In the genomic region with DNA sequence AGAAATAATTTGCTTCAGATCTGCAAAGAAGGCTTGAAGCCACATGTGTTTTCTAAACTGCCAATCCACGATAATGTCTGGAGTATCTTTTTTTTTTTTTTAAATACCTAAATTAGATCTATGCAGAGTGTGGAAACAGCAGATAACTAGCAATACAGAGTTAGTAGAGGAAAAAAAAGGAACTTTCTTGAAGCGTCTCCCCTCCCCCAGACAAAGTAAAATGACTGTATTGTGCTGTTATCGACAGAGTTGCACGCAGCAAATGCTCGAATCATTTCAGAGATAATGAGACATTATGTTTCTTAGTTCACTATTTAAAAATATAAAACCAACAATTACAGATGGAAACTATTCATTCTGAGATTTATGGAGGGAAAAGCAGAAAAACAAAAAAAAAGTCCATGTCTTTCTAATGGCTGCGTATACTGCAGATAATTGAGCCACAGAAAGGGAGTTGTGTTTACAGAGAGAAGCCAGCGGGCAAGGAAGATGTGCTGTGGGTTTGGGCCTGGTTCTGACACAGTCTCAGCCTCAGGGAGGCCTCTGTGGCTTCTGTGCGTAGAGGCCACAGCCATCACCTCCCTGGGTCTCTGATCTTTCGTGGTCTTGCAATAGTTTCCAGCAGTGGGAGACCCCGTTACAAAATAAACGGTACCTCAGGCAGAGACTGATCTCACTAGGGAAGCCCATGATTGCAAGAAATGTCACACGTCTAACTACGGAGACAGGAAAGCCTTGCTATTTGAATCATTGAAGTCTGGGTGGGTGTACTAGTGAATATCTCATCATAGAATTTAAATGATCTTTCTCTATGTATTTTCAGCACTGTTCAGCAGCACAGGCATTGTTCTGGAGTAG, we compare ENCODE assay signal across 1 cellular context.
TF ChIP-seq lines count a peak whose summit lies in the region.

No MANE protein-coding gene starts in this region.

TF ChIP-seq in K562, 482 proteins besides CTCF, POLR2A, EP300 and RAD21 (continued from another document and continues in another):
- TF ChIP-seq CHD7 (IDR thresholded peaks at IDR 0.05; ENCODE audit: low read depth, low read length) (no peak), ZNF436 (CRISPR knock-in tag; IDR thresholded peaks at IDR 0.05) (no peak), PTRF (tag; IDR thresholded peaks at IDR 0.05) (no peak), HDAC1 (IDR thresholded peaks at IDR 0.05) (peak in 1 of 2 experiments; percentile 37; a peak in 1 of 4 replicates), RBBP5 (IDR thresholded peaks at IDR 0.05; ENCODE audit: borderline replicate concordance, insufficient read depth, low read length, poor library complexity, severe bottlenecking) (peak; percentile 38), CCNT2 (IDR thresholded peaks at IDR 0.05; ENCODE audit: borderline replicate concordance, extremely low read depth, insufficient read length, low read depth, low read length) (peak; percentile 97), NEUROD1 (IDR thresholded peaks at IDR 0.05; ENCODE audit: borderline replicate concordance, low read depth, low read length, partially characterized antibody) (peak; percentile 7), KAT7 (CRISPR knock-in tag; IDR thresholded peaks at IDR 0.05; ENCODE audit: borderline replicate concordance) (peak; percentile 43; the same call in 1 of the 2 replicates), TAF7 (tag; IDR thresholded peaks at IDR 0.05) (no peak), ZNF24 (IDR thresholded peaks at IDR 0.05) (peak; percentile 26; the same call in 1 of the 2 replicates), ARID3A (IDR thresholded peaks at IDR 0.05; ENCODE audit: borderline replicate concordance, low read depth, low read length) (peak; percentile 91), SOX6 (IDR thresholded peaks at IDR 0.05) (peak; percentile 96), SMAD1 (IDR thresholded peaks at IDR 0.05; ENCODE audit: low read depth, low read length, partially characterized antibody) (peak; percentile 37), KLF16 (IDR thresholded peaks at IDR 0.05) (peak; percentile 90), CBFA2T3 (IDR thresholded peaks at IDR 0.05) (peak; percentile 94), ATF1 (CRISPR knock-in tag; IDR thresholded peaks at IDR 0.05) (no peak), ATF1 (tag; IDR thresholded peaks at IDR 0.05) (peak; percentile 39; the same call in 1 of the 2 replicates), MTA2 (IDR thresholded peaks at IDR 0.05; ENCODE audit: low read depth) (peak; percentile 69), ZNF778 (CRISPR knock-in tag; IDR thresholded peaks at IDR 0.05) (no peak), ATF4 (CRISPR knock-in tag; IDR thresholded peaks at IDR 0.05) (no peak), EP400 (IDR thresholded peaks at IDR 0.05) (peak; percentile 68; the same call in 1 of the 2 replicates), NRF1 (conservative IDR thresholded peaks at IDR 0.05 in 1 of 2, IDR thresholded peaks at IDR 0.05 in 1 of 2) (peak in 1 of 2 experiments; percentile 27; a peak in 1 of 4 replicates), HDAC8 (tag; IDR thresholded peaks at IDR 0.05) (peak; percentile 52; the same call in 1 of the 2 replicates), MYC (IDR thresholded peaks at IDR 0.05; ENCODE audit: low read depth, low read length) (peak; percentile 70; the same call in 1 of the 2 replicates), MYC (CRISPR knock-in tag; IDR thresholded peaks at IDR 0.05; ENCODE audit: borderline replicate concordance, low read depth) (no peak), ZNF586 (CRISPR knock-in tag; conservative IDR thresholded peaks at IDR 0.05) (no peak), ZNF766 (CRISPR knock-in tag; conservative IDR thresholded peaks at IDR 0.05) (peak; percentile 79), ZNF644 (tag; IDR thresholded peaks at IDR 0.05; ENCODE audit: low read depth) (peak; percentile 58), ZNF354B (CRISPR knock-in tag; IDR thresholded peaks at IDR 0.05) (no peak), ZNF77 (CRISPR knock-in tag; IDR thresholded peaks at IDR 0.05) (no peak), MEF2A (IDR thresholded peaks at IDR 0.05; ENCODE audit: control insufficient read depth, low read depth, low read length) (peak; percentile 94), BMI1 (IDR thresholded peaks at IDR 0.05; ENCODE audit: low read length) (no peak), CEBPG (CRISPR knock-in tag; IDR thresholded peaks at IDR 0.05) (no peak; the same call in 1 of the 2 replicates), CEBPG (tag; conservative IDR thresholded peaks at IDR 0.05 in 1 of 2, IDR thresholded peaks at IDR 0.05 in 1 of 2) (peak in 1 of 2 experiments; percentile 36; a peak in 1 of 4 replicates), SMARCC2 (IDR thresholded peaks at IDR 0.05; ENCODE audit: low read depth) (peak; percentile 73; the same call in 1 of the 2 replicates), TCF3 (CRISPR knock-in tag; IDR thresholded peaks at IDR 0.05) (peak; percentile 88), ZC3H11A (IDR thresholded peaks at IDR 0.05; ENCODE audit: low read depth, low read length) (no peak), HDAC2 (IDR thresholded peaks at IDR 0.05) (peak; percentile 18; the same call in 1 of the 2 replicates), TOE1 (IDR thresholded peaks at IDR 0.05; ENCODE audit: borderline replicate concordance) (no peak), TOE1 (CRISPR knock-in tag; IDR thresholded peaks at IDR 0.05; ENCODE audit: borderline replicate concordance, low read depth) (no peak), MECOM (CRISPR knock-in tag; IDR thresholded peaks at IDR 0.05) (no peak)
- TF ChIP-seq, protein P1, sequence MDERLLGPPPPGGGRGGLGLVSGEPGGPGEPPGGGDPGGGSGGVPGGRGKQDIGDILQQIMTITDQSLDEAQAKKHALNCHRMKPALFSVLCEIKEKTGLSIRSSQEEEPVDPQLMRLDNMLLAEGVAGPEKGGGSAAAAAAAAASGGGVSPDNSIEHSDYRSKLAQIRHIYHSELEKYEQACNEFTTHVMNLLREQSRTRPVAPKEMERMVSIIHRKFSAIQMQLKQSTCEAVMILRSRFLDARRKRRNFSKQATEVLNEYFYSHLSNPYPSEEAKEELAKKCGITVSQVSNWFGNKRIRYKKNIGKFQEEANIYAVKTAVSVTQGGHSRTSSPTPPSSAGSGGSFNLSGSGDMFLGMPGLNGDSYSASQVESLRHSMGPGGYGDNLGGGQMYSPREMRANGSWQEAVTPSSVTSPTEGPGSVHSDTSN (CRISPR knock-in tag; IDR thresholded peaks at IDR 0.05; ENCODE audit: low read depth) = no peak
- TF ChIP-seq, protein P1 (tag; conservative IDR thresholded peaks at IDR 0.05; ENCODE audit: low read depth) = 0 out of 2 replicates have a peak, but pooled peaks have one; percentile 13
- TF ChIP-seq, protein P2, sequence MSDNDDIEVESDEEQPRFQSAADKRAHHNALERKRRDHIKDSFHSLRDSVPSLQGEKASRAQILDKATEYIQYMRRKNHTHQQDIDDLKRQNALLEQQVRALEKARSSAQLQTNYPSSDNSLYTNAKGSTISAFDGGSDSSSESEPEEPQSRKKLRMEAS (CRISPR knock-in tag; IDR thresholded peaks at IDR 0.05) = no peak
